9 cellular contexts compared by ENCODE assay signal in the genomic region with DNA sequence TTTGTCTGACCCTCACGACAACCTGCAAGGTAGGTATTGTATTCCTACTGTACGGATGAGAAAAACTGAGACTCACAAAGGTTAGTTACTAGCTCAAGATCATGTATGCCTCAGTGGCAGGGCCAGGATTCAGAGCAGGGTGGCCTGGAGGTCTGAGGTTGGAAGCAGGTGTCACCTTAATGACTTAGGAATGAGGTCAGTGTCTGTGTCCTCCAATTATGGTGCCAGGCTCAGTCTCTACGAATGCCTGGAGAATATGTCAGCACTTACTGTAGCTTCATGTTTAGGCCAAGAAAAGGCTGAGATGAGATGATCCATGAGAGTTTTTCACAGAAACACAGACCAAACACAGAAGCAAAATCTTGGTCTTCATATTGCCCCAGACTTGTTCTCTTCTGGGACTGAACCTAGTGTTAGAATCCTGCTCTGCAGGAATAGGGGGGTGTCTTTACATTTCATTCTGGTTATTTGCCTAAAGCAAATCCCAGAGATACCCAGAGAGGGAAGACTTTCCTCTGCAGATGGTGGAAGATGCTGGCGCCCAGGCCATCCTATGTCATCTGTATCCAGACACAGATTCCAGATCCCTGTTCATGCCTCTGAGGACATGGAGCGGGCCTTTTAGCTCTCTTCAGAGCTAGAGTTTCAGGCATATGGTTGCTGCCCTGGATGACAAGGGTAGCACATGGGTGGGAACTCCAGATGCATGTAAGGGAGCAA. TPM values are rescaled to one million over a fixed set of nuclear protein-coding genes. Genes with fewer than 3 reads are reported as not detected.
A peak's percentile ranks its signal among the peaks of the same experiment; 100 is the strongest.
DNase-seq lines count a peak whose midpoint lies in the region; ATAC-seq, FAIRE-seq and TF ChIP-seq lines count a peak whose summit lies in the region.
"Had no signal": no experiment of that assay in that cellular context is flagged by ENCODE, and none has a peak within 500 bp of the region (broad histone marks: within the 10 kb centered on the region; RNA-seq: fewer than 3 reads in every experiment).

No MANE protein-coding gene starts in this region.

- peak overlapping the region; percentile 37 for H3K27ac ChIP-seq in astrocyte (ENCODE audit: low read depth, low read length)
- H3K27ac ChIP-seq in liver (ENCODE audit: low read depth in 1 of 2, low read length in 2 of 2) = peak overlapping the region; percentile 33 to 46
- peak overlapping the region; percentile 66 for H3K27ac ChIP-seq in stomach smooth muscle (ENCODE audit: low read length)

- peaks cover 23% of the 10 kb centered on the region for H3K4me1 Mint-ChIP-seq in astrocyte (ENCODE audit: low read depth, unreplicated experiment)

- no peaks in the 10 kb centered on the region for H3K36me3 ChIP-seq in astrocyte (ENCODE audit: insufficient read depth, low read length)
- H3K36me3 ChIP-seq in liver (ENCODE audit: control insufficient read depth in 4 of 4, insufficient read depth in 3 of 4, low read depth in 1 of 4, low read length in 3 of 4) = no peaks in the 10 kb centered on the region
- no peaks in the 10 kb centered on the region for H3K36me3 ChIP-seq in stomach smooth muscle (ENCODE audit: control insufficient read depth in 2 of 2, insufficient read depth in 2 of 2, low read length in 2 of 2)

- H3K9ac ChIP-seq in astrocyte (ENCODE audit: low read length) (no peak overlapping the region), liver (ENCODE audit: low read depth in 1 of 2, low read length in 2 of 2) (no peak overlapping the region), stomach smooth muscle (ENCODE audit: low read length in 2 of 2) (peak overlapping the region in 1 of 2 donors; percentile 51)

- H3K9me3 ChIP-seq in astrocyte (ENCODE audit: insufficient read depth, low read depth, low read length) (no peaks in the 10 kb centered on the region), liver (ENCODE audit: control insufficient read depth in 4 of 4, low read length in 3 of 4) (no peaks in the 10 kb centered on the region), stomach smooth muscle (ENCODE audit: control insufficient read depth in 2 of 2, low read length in 2 of 2) (no peaks in the 10 kb centered on the region)

- peak overlapping the region; percentile 92 for H3K27ac Mint-ChIP-seq in astrocyte (ENCODE audit: unreplicated experiment)

- H4K20me1 ChIP-seq in astrocyte (ENCODE audit: insufficient read depth, low read length) = no peaks in the 10 kb centered on the region

- 97% methylated on average over 5 of the region's 5 CpGs for whole genome bisulfite sequencing in liver

- TF ChIP-seq RAD21 in liver (IDR thresholded peaks at IDR 0.05) = no peak

- no peaks in the 10 kb centered on the region for H3K27me3 Mint-ChIP-seq in astrocyte (ENCODE audit: low read depth, unreplicated experiment)

- H3K4me3 ChIP-seq in astrocyte (ENCODE audit: insufficient read depth, low read depth, low read length) = no peak overlapping the region
- no peak overlapping the region for H3K4me3 ChIP-seq in liver (ENCODE audit: low read depth in 1 of 3, low read length in 3 of 3)
- H3K4me3 ChIP-seq in stomach smooth muscle (ENCODE audit: low read length in 2 of 2) = no peak overlapping the region

- no peak for FAIRE-seq in astrocyte (lab: Jason Lieb, UNC)
- FAIRE-seq: GM18507 had no signal

- H3K27me3 ChIP-seq in astrocyte (ENCODE audit: insufficient read depth, low read length) (no peaks in the 10 kb centered on the region), liver (ENCODE audit: control insufficient read depth in 4 of 4, insufficient read depth in 4 of 4, low read length in 3 of 4) (no peaks in the 10 kb centered on the region), stomach smooth muscle (ENCODE audit: control insufficient read depth in 1 of 2, insufficient read depth in 2 of 2, low read length in 2 of 2) (no peaks in the 10 kb centered on the region)

- ATAC-seq in HG03432 (IDR thresholded peaks at IDR 0.05; ENCODE audit: unreplicated experiment) (peak; percentile 8), GM21515 (IDR thresholded peaks at IDR 0.05; ENCODE audit: unreplicated experiment) (no peak), HG02642 (IDR thresholded peaks at IDR 0.05; ENCODE audit: poor library complexity, unreplicated experiment) (no peak)

- H3K4me1 ChIP-seq in astrocyte (ENCODE audit: insufficient read depth, low read length) = peaks cover 15% of the 10 kb centered on the region
- H3K4me1 ChIP-seq in liver (ENCODE audit: control insufficient read depth in 4 of 4, insufficient read depth in 4 of 4, low read length in 3 of 4) = peaks cover 0 to 13% (median 6%) of the 10 kb centered on the region in 4 donors
- H3K4me1 ChIP-seq in stomach smooth muscle (ENCODE audit: control insufficient read depth, insufficient read depth, low read length) = peaks cover 10% of the 10 kb centered on the region

- no peak for TF ChIP-seq CTCF in astrocyte (IDR thresholded peaks at IDR 0.05; ENCODE audit: insufficient read depth, low read depth, low read length)
- no peak for TF ChIP-seq CTCF in liver (IDR thresholded peaks at IDR 0.05; ENCODE audit: low read depth, low read length, missing input control)

- peak overlapping the region; percentile 69 for H3K4me2 ChIP-seq in astrocyte (ENCODE audit: low read length)

- H3K79me2 ChIP-seq in astrocyte (ENCODE audit: insufficient read depth, low read length) = no peaks in the 10 kb centered on the region

- no peak overlapping the region for H2AFZ ChIP-seq in astrocyte (ENCODE audit: low read depth, low read length)

- no peak for DNase-seq in astrocyte (ENCODE audit: low read depth)
- no peak for DNase-seq in DMS153 (lab: John Stamatoyannopoulos, UW)
- no peak for DNase-seq in AG20443 (ENCODE audit: low spot score)

- no peaks in the 10 kb centered on the region for H3K36me3 Mint-ChIP-seq in astrocyte (ENCODE audit: low read depth, unreplicated experiment)

- H3K4me3 Mint-ChIP-seq in astrocyte (ENCODE audit: unreplicated experiment) = peak overlapping the region; percentile 6

- H3K9me3 Mint-ChIP-seq in astrocyte (ENCODE audit: unreplicated experiment) = no peaks in the 10 kb centered on the region

TF ChIP-seq in liver, 16 proteins besides CTCF, POLR2A, EP300 and RAD21 (continues in another document):
- no peak for TF ChIP-seq TAF1 (conservative IDR thresholded peaks at IDR 0.05)
- TF ChIP-seq HNF4G (IDR thresholded peaks at IDR 0.05) = no peak
- no peak for TF ChIP-seq EGR1 (IDR thresholded peaks at IDR 0.05; ENCODE audit: low read depth in 2 of 2)
- TF ChIP-seq FOXA2 (IDR thresholded peaks at IDR 0.05) = no peak
- TF ChIP-seq, protein P1, sequence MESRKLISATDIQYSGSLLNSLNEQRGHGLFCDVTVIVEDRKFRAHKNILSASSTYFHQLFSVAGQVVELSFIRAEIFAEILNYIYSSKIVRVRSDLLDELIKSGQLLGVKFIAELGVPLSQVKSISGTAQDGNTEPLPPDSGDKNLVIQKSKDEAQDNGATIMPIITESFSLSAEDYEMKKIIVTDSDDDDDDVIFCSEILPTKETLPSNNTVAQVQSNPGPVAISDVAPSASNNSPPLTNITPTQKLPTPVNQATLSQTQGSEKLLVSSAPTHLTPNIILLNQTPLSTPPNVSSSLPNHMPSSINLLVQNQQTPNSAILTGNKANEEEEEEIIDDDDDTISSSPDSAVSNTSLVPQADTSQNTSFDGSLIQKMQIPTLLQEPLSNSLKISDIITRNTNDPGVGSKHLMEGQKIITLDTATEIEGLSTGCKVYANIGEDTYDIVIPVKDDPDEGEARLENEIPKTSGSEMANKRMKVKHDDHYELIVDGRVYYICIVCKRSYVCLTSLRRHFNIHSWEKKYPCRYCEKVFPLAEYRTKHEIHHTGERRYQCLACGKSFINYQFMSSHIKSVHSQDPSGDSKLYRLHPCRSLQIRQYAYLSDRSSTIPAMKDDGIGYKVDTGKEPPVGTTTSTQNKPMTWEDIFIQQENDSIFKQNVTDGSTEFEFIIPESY (IDR thresholded peaks at IDR 0.05) = no peak
- no peak for TF ChIP-seq YY1 (IDR thresholded peaks at IDR 0.05)
- TF ChIP-seq GABPA (IDR thresholded peaks at IDR 0.05 in 1 of 2, conservative IDR thresholded peaks at IDR 0.05 in 1 of 2) = no peak
- TF ChIP-seq, protein P2, sequence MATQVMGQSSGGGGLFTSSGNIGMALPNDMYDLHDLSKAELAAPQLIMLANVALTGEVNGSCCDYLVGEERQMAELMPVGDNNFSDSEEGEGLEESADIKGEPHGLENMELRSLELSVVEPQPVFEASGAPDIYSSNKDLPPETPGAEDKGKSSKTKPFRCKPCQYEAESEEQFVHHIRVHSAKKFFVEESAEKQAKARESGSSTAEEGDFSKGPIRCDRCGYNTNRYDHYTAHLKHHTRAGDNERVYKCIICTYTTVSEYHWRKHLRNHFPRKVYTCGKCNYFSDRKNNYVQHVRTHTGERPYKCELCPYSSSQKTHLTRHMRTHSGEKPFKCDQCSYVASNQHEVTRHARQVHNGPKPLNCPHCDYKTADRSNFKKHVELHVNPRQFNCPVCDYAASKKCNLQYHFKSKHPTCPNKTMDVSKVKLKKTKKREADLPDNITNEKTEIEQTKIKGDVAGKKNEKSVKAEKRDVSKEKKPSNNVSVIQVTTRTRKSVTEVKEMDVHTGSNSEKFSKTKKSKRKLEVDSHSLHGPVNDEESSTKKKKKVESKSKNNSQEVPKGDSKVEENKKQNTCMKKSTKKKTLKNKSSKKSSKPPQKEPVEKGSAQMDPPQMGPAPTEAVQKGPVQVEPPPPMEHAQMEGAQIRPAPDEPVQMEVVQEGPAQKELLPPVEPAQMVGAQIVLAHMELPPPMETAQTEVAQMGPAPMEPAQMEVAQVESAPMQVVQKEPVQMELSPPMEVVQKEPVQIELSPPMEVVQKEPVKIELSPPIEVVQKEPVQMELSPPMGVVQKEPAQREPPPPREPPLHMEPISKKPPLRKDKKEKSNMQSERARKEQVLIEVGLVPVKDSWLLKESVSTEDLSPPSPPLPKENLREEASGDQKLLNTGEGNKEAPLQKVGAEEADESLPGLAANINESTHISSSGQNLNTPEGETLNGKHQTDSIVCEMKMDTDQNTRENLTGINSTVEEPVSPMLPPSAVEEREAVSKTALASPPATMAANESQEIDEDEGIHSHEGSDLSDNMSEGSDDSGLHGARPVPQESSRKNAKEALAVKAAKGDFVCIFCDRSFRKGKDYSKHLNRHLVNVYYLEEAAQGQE (IDR thresholded peaks at IDR 0.05) = no peak
- TF ChIP-seq JUND (IDR thresholded peaks at IDR 0.05) = no peak
- no peak for TF ChIP-seq RXRA (IDR thresholded peaks at IDR 0.05)
- no peak for TF ChIP-seq HNF4A (conservative IDR thresholded peaks at IDR 0.05)
- TF ChIP-seq, protein P3, sequence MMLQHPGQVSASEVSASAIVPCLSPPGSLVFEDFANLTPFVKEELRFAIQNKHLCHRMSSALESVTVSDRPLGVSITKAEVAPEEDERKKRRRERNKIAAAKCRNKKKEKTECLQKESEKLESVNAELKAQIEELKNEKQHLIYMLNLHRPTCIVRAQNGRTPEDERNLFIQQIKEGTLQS (IDR thresholded peaks at IDR 0.05) = no peak
- TF ChIP-seq, protein P4, sequence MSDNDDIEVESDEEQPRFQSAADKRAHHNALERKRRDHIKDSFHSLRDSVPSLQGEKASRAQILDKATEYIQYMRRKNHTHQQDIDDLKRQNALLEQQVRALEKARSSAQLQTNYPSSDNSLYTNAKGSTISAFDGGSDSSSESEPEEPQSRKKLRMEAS (IDR thresholded peaks at IDR 0.05) = no peak
- no peak for TF ChIP-seq FOXA1 (IDR thresholded peaks at IDR 0.05)

RNA-seq across cellular contexts. Expression of a gene that starts 16.3 kb away (rescaled TPM):
- 174 and 192 TPM in 2 replicates for total RNA-seq in astrocyte
- total RNA-seq in liver = 10 to 100 TPM; 51.5 to 52.2 TPM
- 10 to 100 TPM; 26.6 to 31.7 TPM for polyA plus RNA-seq in liver

RNA-seq across cellular contexts. Expression of a gene that starts 35.3 kb away (rescaled TPM):
- total RNA-seq in astrocyte = 37.6 and 38.7 TPM in 2 replicates
- total RNA-seq in liver = under 1 TPM; 0.67 to 0.93 TPM
- polyA plus RNA-seq in liver = under 1 TPM; 0.26 to 0.68 TPM

Comparison
In these comparisons a context has a peak if more than half of its experiments do, and no peak if none do; other contexts are left out.
1. RNA of a gene that starts 35.3 kb away (total RNA-seq): 37.6 to 38.7 TPM in astrocyte; 0.67 to 0.93 TPM in liver; every median in the first group is over 10 times any median in the second.
2. Peak in every context shown above with its lines, with median percentiles within 50 percentile points of each other: H3K27ac ChIP-seq.